20 cellular contexts compared by ENCODE assay signal in the genomic region with DNA sequence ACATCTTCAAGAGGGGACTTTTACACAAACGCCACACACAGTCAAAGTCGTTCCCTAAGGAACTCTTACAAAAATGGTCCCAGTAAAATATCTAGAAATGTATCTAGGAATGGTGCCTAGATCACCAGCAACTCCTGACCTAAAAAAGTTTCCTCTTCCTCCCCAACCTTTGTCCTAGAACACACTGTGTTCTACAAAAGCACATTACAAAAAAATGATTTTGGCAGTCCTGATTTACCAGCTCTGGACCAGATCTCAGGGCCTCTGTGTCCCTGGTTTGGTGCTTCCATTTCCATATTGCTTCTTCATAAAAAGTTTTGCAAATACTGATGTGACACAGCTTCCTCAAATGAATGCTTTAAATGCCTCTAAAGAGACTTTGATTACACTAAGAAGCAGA. TPM values are rescaled to one million over a fixed set of nuclear protein-coding genes. Genes with fewer than 3 reads are reported as not detected.
DNase-seq lines count a peak whose midpoint lies in the region; ATAC-seq and TF ChIP-seq lines count a peak whose summit lies in the region.
"Had no signal": no experiment of that assay in that cellular context is flagged by ENCODE, and none has a peak within 500 bp of the region (broad histone marks: within the 10 kb centered on the region; RNA-seq: fewer than 3 reads in every experiment).

No MANE protein-coding gene starts in this region.

- intact Hi-C loops in left ventricle myocardium inferior (cut with micrococcal nuclease), result no loop called here
- intact Hi-C loops in right cardiac atrium (cut with DNase I), result no loop called here

- peaks cover 34% of the 10 kb centered on the region for H3K4me1 Mint-ChIP-seq in endothelial cell (ENCODE audit: unreplicated experiment)

- H2BK5ac ChIP-seq in mesendoderm (ENCODE audit: low read length), result no peak overlapping the region

- no peak overlapping the region for H3K9ac ChIP-seq in mesendoderm (ENCODE audit: low read length)

- H3K27ac ChIP-seq in left ventricle myocardium inferior (replicated peaks), result peak overlapping the region; percentile 73
- H3K27ac ChIP-seq in right cardiac atrium (ENCODE audit: low read length), result no peak overlapping the region
- H3K27ac ChIP-seq in mesendoderm (ENCODE audit: low read depth, low read length), result no peak overlapping the region
- H3K27ac ChIP-seq: PC-9, SJCRH30 had no signal

- H3K4me3 ChIP-seq in left ventricle myocardium inferior (no peak overlapping the region), right cardiac atrium (ENCODE audit: low read length) (no peak overlapping the region), mesendoderm (ENCODE audit: low read length) (no peak overlapping the region)
- H3K4me3 ChIP-seq: PC-9, SJCRH30 had no signal

- no peak overlapping the region for H2AK5ac ChIP-seq in mesendoderm (ENCODE audit: low read length)

- TF ChIP-seq CTCF in left ventricle myocardium inferior (IDR thresholded peaks at IDR 0.05; ENCODE audit: borderline replicate concordance) (no peak), endothelial cell (IDR thresholded peaks at IDR 0.05; ENCODE audit: unreplicated experiment) (no peak)

- H3K18ac ChIP-seq in mesendoderm (ENCODE audit: low read length), result no peak overlapping the region

- H3K79me1 ChIP-seq in mesendoderm (ENCODE audit: low read length), result no peaks in the 10 kb centered on the region

- H3K4me1 ChIP-seq in left ventricle myocardium inferior (peaks cover 61% of the 10 kb centered on the region), right cardiac atrium (ENCODE audit: control insufficient read depth, insufficient read depth, low read length) (peaks cover 4% of the 10 kb centered on the region), mesendoderm (ENCODE audit: control insufficient read depth, low read depth, low read length) (peaks cover 8% of the 10 kb centered on the region)

- peaks cover 3% of the 10 kb centered on the region for H3K36me3 Mint-ChIP-seq in endothelial cell (ENCODE audit: low read depth, unreplicated experiment)

- H3K36me3 ChIP-seq in left ventricle myocardium inferior (no peaks in the 10 kb centered on the region), mesendoderm (ENCODE audit: control insufficient read depth, insufficient read depth, low read length) (no peaks in the 10 kb centered on the region)
- H3K36me3 ChIP-seq: SJCRH30 had no signal

- H3K27me3 Mint-ChIP-seq in endothelial cell (ENCODE audit: unreplicated experiment), result no peaks in the 10 kb centered on the region

- no peak overlapping the region for H3K23ac ChIP-seq in mesendoderm (ENCODE audit: low read length)

- H2BK15ac ChIP-seq in mesendoderm (replicated peaks; ENCODE audit: low read depth), result peak overlapping the region; percentile 41

- no peak overlapping the region for H2BK120ac ChIP-seq in mesendoderm (ENCODE audit: low read depth, low read length)

- H4K8ac ChIP-seq in mesendoderm (ENCODE audit: low read depth, low read length), result no peak overlapping the region

- no peaks in the 10 kb centered on the region for H3K79me2 ChIP-seq in mesendoderm (ENCODE audit: control insufficient read depth, insufficient read depth, low read length)

- WGBS in right cardiac atrium, result 73% methylated on average over 2 of the region's 2 CpGs
- WGBS in mesendoderm (ENCODE audit: extremely low coverage, insufficient coverage, low lambda C conversion rate), result no CpG with 5 or more reads among the region's 2 CpGs

- H3K4me3 Mint-ChIP-seq in endothelial cell (ENCODE audit: unreplicated experiment), result no peak overlapping the region

- no peak for DNase-seq in left ventricle myocardium inferior
- DNase-seq in right cardiac atrium, result no peak
- no peak for DNase-seq in endothelial cell (ENCODE audit: low spot score)
- no peak for DNase-seq in mesendoderm
- no peak for DNase-seq in activated CD4-positive, alpha-beta T cell treated with anti-CD3 and anti-CD28 coated beads for 48 hours
- DNase-seq: DND-41, HCEC 1CT, KBM-7, NCI-H1105 treated with DMSO at 0.1 percent for 48 hours, NCI-H146, NCI-H2029, NCI-H446, NCI-H524 treated with DMSO at 0.1 percent for 48 hours, NCI-H774, PC-9, SJCRH30 had no signal

- H4K5ac ChIP-seq in mesendoderm (ENCODE audit: low read length), result no peak overlapping the region

- no peak overlapping the region for H3K56ac ChIP-seq in mesendoderm (ENCODE audit: low read length)

- no peaks in the 10 kb centered on the region for H3K9me3 ChIP-seq in left ventricle myocardium inferior (replicated peaks)
- H3K9me3 ChIP-seq in right cardiac atrium (ENCODE audit: control insufficient read depth, low read length), result no peaks in the 10 kb centered on the region
- H3K9me3 ChIP-seq: SJCRH30 had no signal

- ATAC-seq in right cardiac atrium (no peak), HG02852 (IDR thresholded peaks at IDR 0.05; ENCODE audit: unreplicated experiment) (no peak), HG02970 (IDR thresholded peaks at IDR 0.05; ENCODE audit: low FRiP score, unreplicated experiment) (no peak)
- ATAC-seq: Right ventricle myocardium inferior had no signal

- peak overlapping the region; percentile 9 for H3K27ac Mint-ChIP-seq in endothelial cell (ENCODE audit: unreplicated experiment)

- H3K4me2 ChIP-seq in mesendoderm (ENCODE audit: low read length), result no peak overlapping the region
- H3K4me2 ChIP-seq: PC-9 had no signal

- H3K9me3 Mint-ChIP-seq in endothelial cell (ENCODE audit: unreplicated experiment), result no peaks in the 10 kb centered on the region

- H3K4ac ChIP-seq in mesendoderm (ENCODE audit: low read depth, low read length), result no peak overlapping the region

- peaks cover 5% of the 10 kb centered on the region for H3K27me3 ChIP-seq in left ventricle myocardium inferior (ENCODE audit: low read depth)
- H3K27me3 ChIP-seq in right cardiac atrium (ENCODE audit: control insufficient read depth, insufficient read depth), result no peaks in the 10 kb centered on the region
- H3K27me3 ChIP-seq in mesendoderm (ENCODE audit: insufficient read depth, low read length, poor library complexity), result no peaks in the 10 kb centered on the region
- H3K27me3 ChIP-seq: SJCRH30 had no signal

RNA-seq across cellular contexts. Expression of gene LNX1, which starts 55.0 kb away (rescaled TPM):
- total RNA-seq in left ventricle myocardium inferior (9.5 TPM), right cardiac atrium (10 to 100 TPM in 1 of 4 donors, 1 to 10 TPM in 3; 4.4 to 11.5 (median 7.3) TPM), endothelial cell (ENCODE audit: unreplicated experiment) (25.7 TPM)
- polyA plus RNA-seq in right cardiac atrium, result 6.8 TPM
- 1.00 TPM for polyA plus RNA-seq in mesendoderm (2013, experiment 1 of 2)
- 0.88 TPM for polyA plus RNA-seq in mesendoderm (2013, experiment 2 of 2)
- total RNA-seq: MCF 10A had no signal
